ENCODE assay signal across 1 cellular context in the genomic region with DNA sequence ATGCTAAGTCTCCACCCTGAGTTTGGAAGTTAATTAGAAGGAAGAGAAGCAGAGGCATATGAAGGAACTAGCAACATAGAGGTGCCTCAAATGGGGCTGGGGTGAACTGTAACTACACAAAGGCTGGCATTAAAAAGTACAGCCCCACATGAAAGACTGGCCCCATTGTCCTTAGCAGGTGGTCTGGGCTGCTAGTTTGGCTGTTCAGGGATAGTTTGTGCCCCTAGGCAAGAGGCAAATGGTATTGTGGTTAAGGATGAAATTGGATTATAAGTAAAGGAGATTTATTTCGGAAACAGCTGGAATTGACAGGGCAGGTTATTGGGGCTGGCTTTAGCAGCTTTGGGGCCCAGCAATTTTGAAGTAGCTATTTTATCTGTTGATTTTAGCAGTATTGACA.
TF ChIP-seq lines count a peak whose summit lies in the region.

No MANE protein-coding gene starts in this region.

TF ChIP-seq in IMR-90, 13 proteins besides CTCF, POLR2A, EP300 and RAD21 (continued from another document):
- TF ChIP-seq, protein P1, sequence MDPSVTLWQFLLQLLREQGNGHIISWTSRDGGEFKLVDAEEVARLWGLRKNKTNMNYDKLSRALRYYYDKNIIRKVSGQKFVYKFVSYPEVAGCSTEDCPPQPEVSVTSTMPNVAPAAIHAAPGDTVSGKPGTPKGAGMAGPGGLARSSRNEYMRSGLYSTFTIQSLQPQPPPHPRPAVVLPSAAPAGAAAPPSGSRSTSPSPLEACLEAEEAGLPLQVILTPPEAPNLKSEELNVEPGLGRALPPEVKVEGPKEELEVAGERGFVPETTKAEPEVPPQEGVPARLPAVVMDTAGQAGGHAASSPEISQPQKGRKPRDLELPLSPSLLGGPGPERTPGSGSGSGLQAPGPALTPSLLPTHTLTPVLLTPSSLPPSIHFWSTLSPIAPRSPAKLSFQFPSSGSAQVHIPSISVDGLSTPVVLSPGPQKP (IDR thresholded peaks at IDR 0.05; ENCODE audit: borderline replicate concordance, low read depth, low read length), result no peak
TF ChIP-seq in IMR-90: peak in this region for 0.
